ENCODE assay signal across 1 cellular context in the genomic region with DNA sequence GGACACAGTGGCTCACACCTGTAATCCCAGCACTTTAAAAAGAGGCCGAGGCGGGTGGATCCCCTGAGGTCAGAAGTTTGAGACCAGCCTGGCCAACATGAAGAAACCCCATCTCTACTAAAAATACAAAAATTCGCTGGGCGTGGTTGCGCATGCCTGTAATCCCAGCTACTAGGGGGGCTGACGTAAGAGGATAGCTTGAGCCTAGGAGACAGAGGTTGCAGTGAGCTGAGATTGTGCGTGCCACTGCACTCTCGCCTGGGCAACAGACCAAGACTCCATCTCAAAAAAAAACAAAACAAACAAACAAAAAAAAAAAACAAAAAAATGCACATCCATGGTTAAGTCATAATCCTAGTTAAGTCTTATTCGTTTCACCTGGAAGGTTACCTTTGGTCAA. TPM values are rescaled to one million over a fixed set of nuclear protein-coding genes. Genes with fewer than 3 reads are reported as not detected.
"Had no signal": no experiment of that assay in that cellular context is flagged by ENCODE, and none has a peak within 500 bp of the region (broad histone marks: within the 10 kb centered on the region; RNA-seq: fewer than 3 reads in every experiment).

No MANE protein-coding gene starts in this region.

RNA-seq across cellular contexts. Expression of a gene that starts 31.5 kb away (rescaled TPM):
- total RNA-seq: IMR-90 had no signal
- polyA plus RNA-seq: IMR-90 had no signal
